In the genomic region with DNA sequence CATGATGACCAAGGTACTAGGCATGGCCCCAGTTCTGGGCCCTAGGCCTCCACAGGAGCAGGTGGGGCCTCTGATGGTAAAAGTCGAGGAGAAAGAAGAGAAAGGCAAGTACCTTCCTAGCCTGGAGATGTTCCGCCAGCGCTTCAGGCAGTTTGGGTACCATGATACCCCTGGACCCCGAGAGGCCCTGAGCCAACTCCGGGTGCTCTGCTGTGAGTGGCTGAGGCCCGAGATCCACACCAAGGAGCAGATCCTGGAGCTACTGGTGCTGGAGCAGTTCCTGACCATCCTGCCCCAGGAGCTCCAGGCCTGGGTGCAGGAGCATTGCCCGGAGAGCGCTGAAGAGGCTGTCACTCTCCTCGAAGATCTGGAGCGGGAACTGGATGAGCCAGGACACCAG, we compare ENCODE assay signal across 14 cellular contexts. TPM values are rescaled to one million over a fixed set of nuclear protein-coding genes. Genes with fewer than 3 reads are reported as not detected.
DNase-seq lines count a peak whose midpoint lies in the region; ATAC-seq and TF ChIP-seq lines count a peak whose summit lies in the region.
"Had no signal": no experiment of that assay in that cellular context is flagged by ENCODE, and none has a peak within 500 bp of the region (broad histone marks: within the 10 kb centered on the region; RNA-seq: fewer than 3 reads in every experiment).

No MANE protein-coding gene starts in this region.

- BruUV-seq in PC-3 (replicated peaks; lab: Mats Ljungman, UMichigan) (TSS peak; percentile 6), mammary epithelial cell (replicated peaks; lab: Mats Ljungman, UMichigan) (TSS peak; percentile 9)

- no peaks in the 10 kb centered on the region for H3K9me3 ChIP-seq in BLaER1
- H3K9me3 ChIP-seq in PC-3 (ENCODE audit: low read length): no peaks in the 10 kb centered on the region
- no peaks in the 10 kb centered on the region for H3K9me3 ChIP-seq in mammary epithelial cell (replicated peaks; ENCODE audit: insufficient read depth, low read length)
- H3K9me3 ChIP-seq in trophoblast cell (ENCODE audit: insufficient read depth, low read depth, low read length): no peaks in the 10 kb centered on the region
- H3K9me3 ChIP-seq: Caco-2 had no signal

- H4K8ac ChIP-seq in trophoblast cell (ENCODE audit: low read depth, low read length): no peak overlapping the region

- H2BK12ac ChIP-seq in trophoblast cell (ENCODE audit: low read length): no peak overlapping the region

- H4K20me1 ChIP-seq in BLaER1: peaks cover 5% of the 10 kb centered on the region; the same call in 1 of the 2 replicates
- no peaks in the 10 kb centered on the region for H4K20me1 ChIP-seq in PC-3 (ENCODE audit: low read length)
- H4K20me1 ChIP-seq in mammary epithelial cell (ENCODE audit: insufficient read depth, low read length): no peaks in the 10 kb centered on the region

- H3K9me2 ChIP-seq in PC-3 (replicated peaks; ENCODE audit: low read length): no peaks in the 10 kb centered on the region

- CTCF ChIA-PET in PC-3 (lab: Charles Lee): no interaction called here
- CTCF ChIA-PET in mammary epithelial cell (lab: Charles Lee; ENCODE audit: low non-redundant PET): no interaction called here

- TF ChIP-seq CTCF in PC-3 (conservative IDR thresholded peaks at IDR 0.05; ENCODE audit: low read depth, low read length): no peak
- TF ChIP-seq CTCF in mammary epithelial cell (conservative IDR thresholded peaks at IDR 0.05 in 1 of 2, IDR thresholded peaks at IDR 0.05 in 1 of 2; ENCODE audit: extremely low read depth in 1 of 2, insufficient read depth in 1 of 2, low read depth in 1 of 2, low read length in 2 of 2): no peak

- intact Hi-C loops in PC-3 (cut with micrococcal nuclease) (no loop called here), mammary epithelial cell (cut with micrococcal nuclease) (no loop called here)

- no peak overlapping the region for H3K4ac ChIP-seq in trophoblast cell (ENCODE audit: low read depth, low read length)

- H3K79me1 ChIP-seq in trophoblast cell (ENCODE audit: low read length): no peaks in the 10 kb centered on the region

- 89% methylated on average over 8 of the region's 10 CpGs for WGBS in mammary epithelial cell (ENCODE audit: low coverage, missing lambda C conversion rate)
- no CpG with 5 or more reads among the region's 10 CpGs for WGBS in trophoblast cell (ENCODE audit: extremely low coverage, insufficient coverage, insufficient read length)

- H3K23ac ChIP-seq in trophoblast cell (ENCODE audit: low read length): no peak overlapping the region

- ATAC-seq in PC-3: no peak
- no peak for ATAC-seq in GM18873 (IDR thresholded peaks at IDR 0.05; ENCODE audit: low FRiP score, unreplicated experiment)
- ATAC-seq: HepG2 had no signal

- H3K27ac ChIP-seq in BLaER1 (no peak overlapping the region), PC-3 (ENCODE audit: low read length) (no peak overlapping the region), mammary epithelial cell (ENCODE audit: insufficient read depth, low read depth, low read length) (no peak overlapping the region), trophoblast cell (ENCODE audit: low read depth, low read length) (no peak overlapping the region)
- H3K27ac ChIP-seq: GM23248 had no signal

- peak overlapping the region; percentile 15 for H4K91ac ChIP-seq in trophoblast cell (ENCODE audit: low read depth, low read length)

- H2BK5ac ChIP-seq in trophoblast cell (ENCODE audit: low read depth, low read length, poor library complexity): no peak overlapping the region

- H2AK5ac ChIP-seq in trophoblast cell (ENCODE audit: low read length): no peak overlapping the region

- H3K36me3 ChIP-seq in BLaER1: peaks cover 55% of the 10 kb centered on the region
- H3K36me3 ChIP-seq in PC-3 (ENCODE audit: low read depth, low read length): no peaks in the 10 kb centered on the region
- peaks cover 13% of the 10 kb centered on the region for H3K36me3 ChIP-seq in mammary epithelial cell (ENCODE audit: insufficient read depth, low read length)
- peaks cover 31 to 45% of the 10 kb centered on the region in 2 experiments for H3K36me3 ChIP-seq in trophoblast cell (ENCODE audit: control insufficient read depth in 1 of 2, insufficient read depth in 2 of 2, low read length in 2 of 2)
- H3K36me3 ChIP-seq in H7 (replicated peaks; ENCODE audit: control insufficient read depth, insufficient read depth, low read length): peaks cover 21% of the 10 kb centered on the region

- H3K27me3 ChIP-seq in BLaER1: no peaks in the 10 kb centered on the region
- H3K27me3 ChIP-seq in PC-3 (ENCODE audit: low read length): no peaks in the 10 kb centered on the region
- H3K27me3 ChIP-seq in mammary epithelial cell (ENCODE audit: insufficient read depth, low read length): no peaks in the 10 kb centered on the region
- H3K27me3 ChIP-seq in trophoblast cell (ENCODE audit: insufficient read depth, low read length): no peaks in the 10 kb centered on the region
- no peaks in the 10 kb centered on the region for H3K27me3 ChIP-seq in H7 (ENCODE audit: control insufficient read depth, insufficient read depth, low read length)

- H2BK120ac ChIP-seq in trophoblast cell (ENCODE audit: insufficient read depth, low read length, poor library complexity): no peak overlapping the region

- H2AFZ ChIP-seq in PC-3 (ENCODE audit: low read length): no peak overlapping the region
- H2AFZ ChIP-seq in mammary epithelial cell (ENCODE audit: low read depth, low read length): no peak overlapping the region
- no peak overlapping the region for H2AFZ ChIP-seq in trophoblast cell (ENCODE audit: insufficient read depth, low read length, poor library complexity)
- H2AFZ ChIP-seq: GM23248 had no signal

- POLR2A ChIA-PET in PC-3 (lab: Charles Lee; ENCODE audit: unreplicated experiment): interaction anchor here (0.5 kb wide), 1 partner anchor 101 kb away, joined by 21 read pairs; no protein-coding TSS in a partner anchor

- in situ Hi-C loops in mammary epithelial cell (cut with MboI; ENCODE audit: low sequenced_read_pairs in 2 of 2): loop anchor here in 1 of 2 donors (10.0 kb wide), 2 partner anchors 62 to 142 kb away; partner anchors contain the start of gene TRIM4

- DNase-seq in PC-3 (no peak), mammary epithelial cell (no peak), trophoblast cell (no peak), NCI-H748 treated with DMSO at 0.1 percent for 48 hours (lab: John Stamatoyannopoulos, UW) (no peak), H7 (no peak)
- DNase-seq: C1 segment of cervical spinal cord; Caco-2; CD4-positive, CD25-positive, alpha-beta regulatory T cell; GM23248; HCEC 1CT; KG1 had no signal

- H3K9ac ChIP-seq in BLaER1 (0 out of 2 replicates have a peak overlapping the region, but pooled peaks have one; percentile 15), PC-3 (ENCODE audit: low read length) (no peak overlapping the region), mammary epithelial cell (ENCODE audit: insufficient read depth, low read length) (no peak overlapping the region), trophoblast cell (ENCODE audit: low read length) (no peak overlapping the region)
- H3K9ac ChIP-seq: GM23248 had no signal

- H3K18ac ChIP-seq in trophoblast cell (ENCODE audit: low read length): no peak overlapping the region

- H3F3A ChIP-seq in PC-3 (ENCODE audit: low read length, unreplicated experiment): no peaks in the 10 kb centered on the region

- H3K79me2 ChIP-seq in PC-3 (ENCODE audit: low read length) (no peaks in the 10 kb centered on the region), mammary epithelial cell (ENCODE audit: insufficient read depth, low read length) (peaks cover 3% of the 10 kb centered on the region), trophoblast cell (ENCODE audit: control insufficient read depth, insufficient read depth, low read length, poor library complexity) (no peaks in the 10 kb centered on the region)

- no peak overlapping the region for H3K14ac ChIP-seq in trophoblast cell (ENCODE audit: low read length)

- dilution Hi-C loops in mammary epithelial cell (cut with HindIII; ENCODE audit: low sequenced_read_pairs): no loop called here

- H3K4me3 ChIP-seq in BLaER1 (no peak overlapping the region), PC-3 (ENCODE audit: low read length) (no peak overlapping the region), mammary epithelial cell (replicated peaks in 1 of 3; ENCODE audit: insufficient read depth in 1 of 3, low read depth in 2 of 3, low read length in 3 of 3) (no peak overlapping the region), trophoblast cell (ENCODE audit: low read depth, low read length) (no peak overlapping the region), H7 (ENCODE audit: insufficient read depth, low read depth, low read length) (no peak overlapping the region)
- H3K4me3 ChIP-seq: GM23248 had no signal

- H3K4me2 ChIP-seq in BLaER1 (no peak overlapping the region), PC-3 (ENCODE audit: low read length) (no peak overlapping the region), mammary epithelial cell (ENCODE audit: insufficient read depth, low read depth, low read length) (no peak overlapping the region), trophoblast cell (ENCODE audit: low read length) (no peak overlapping the region)

- H3K4me1 ChIP-seq in BLaER1: peaks cover 9% of the 10 kb centered on the region
- no peaks in the 10 kb centered on the region for H3K4me1 ChIP-seq in PC-3 (ENCODE audit: insufficient read depth, low read length)
- no peaks in the 10 kb centered on the region for H3K4me1 ChIP-seq in mammary epithelial cell (ENCODE audit: insufficient read depth, low read length)
- no peaks in the 10 kb centered on the region for H3K4me1 ChIP-seq in trophoblast cell (ENCODE audit: control insufficient read depth in 1 of 2, insufficient read depth in 2 of 2, low read length in 2 of 2)
- H3K4me1 ChIP-seq: Caco-2 had no signal

- no peak overlapping the region for H4K12ac ChIP-seq in trophoblast cell (ENCODE audit: low read depth, low read length)

RNA-seq across cellular contexts. Expression of gene ZSCAN21, which starts 7.4 kb away (rescaled TPM):
- total RNA-seq in PC-3 (2014; rRNA removed): 4.7 and 7.3 TPM in 2 replicates
- 10 to 100 TPM; 10.8 to 15.0 TPM for total RNA-seq in mammary epithelial cell
- polyA plus RNA-seq in mammary epithelial cell: 7.9 TPM
- 2.7 TPM for polyA minus RNA-seq in mammary epithelial cell
- polyA plus RNA-seq in trophoblast cell (2013): 12.9 and 13.0 TPM in 2 replicates
- total RNA-seq in H7 (2014; rRNA removed; shearing (Covaris generic)): 27.2 and 32.9 TPM in 2 replicates

RNA-seq across cellular contexts. Expression of gene ZNF3, which starts 24.5 kb away (rescaled TPM):
- 16.5 and 18.0 TPM in 2 replicates for total RNA-seq in PC-3 (2014; rRNA removed)
- 10 to 100 TPM; 22.6 to 28.7 TPM for total RNA-seq in mammary epithelial cell
- 12.4 TPM for polyA plus RNA-seq in mammary epithelial cell
- 14.2 TPM for polyA minus RNA-seq in mammary epithelial cell
- polyA plus RNA-seq in trophoblast cell (2013): 31.8 and 35.0 TPM in 2 replicates
- total RNA-seq in H7 (2014; rRNA removed; shearing (Covaris generic)): 40.8 and 51.0 TPM in 2 replicates

RNA-seq across cellular contexts. Expression of gene COPS6, which starts 31.8 kb away (rescaled TPM):
- 95.7 and 110 TPM in 2 replicates for total RNA-seq in PC-3 (2014; rRNA removed)
- total RNA-seq in mammary epithelial cell: 100 to 1,000 TPM in 1 of 2 donors, 10 to 100 TPM in 1; 32.7 to 106 TPM
- 156 TPM for polyA plus RNA-seq in mammary epithelial cell
- 164 TPM for polyA minus RNA-seq in mammary epithelial cell
- polyA plus RNA-seq in trophoblast cell (2013): 71.8 and 73.0 TPM in 2 replicates
- total RNA-seq in H7 (2014; rRNA removed; shearing (Covaris generic)): 51.8 and 59.6 TPM in 2 replicates

RNA-seq across cellular contexts. Expression of gene ZKSCAN1, which starts 41.6 kb away (rescaled TPM):
- total RNA-seq in PC-3 (2014; rRNA removed) (13.6 and 13.9 TPM in 2 replicates), mammary epithelial cell (10 to 100 TPM; 42.7 to 80.8 TPM)
- 15.2 TPM for polyA plus RNA-seq in mammary epithelial cell
- polyA minus RNA-seq in mammary epithelial cell: 72.0 TPM
- polyA plus RNA-seq in trophoblast cell (2013): 17.3 and 18.4 TPM in 2 replicates
- 9.0 and 17.0 TPM in 2 replicates for total RNA-seq in H7 (2014; rRNA removed; shearing (Covaris generic))

RNA-seq across cellular contexts. Expression of gene MCM7, which starts 44.2 kb away (rescaled TPM):
- total RNA-seq in PC-3 (2014; rRNA removed): 208 and 226 TPM in 2 replicates
- total RNA-seq in mammary epithelial cell: 100 to 1,000 TPM in 1 of 2 donors, 10 to 100 TPM in 1; 16.0 to 114 TPM
- 163 TPM for polyA plus RNA-seq in mammary epithelial cell
- polyA minus RNA-seq in mammary epithelial cell: 137 TPM
- polyA plus RNA-seq in trophoblast cell (2013): 146 and 149 TPM in 2 replicates
- 363 and 383 TPM in 2 replicates for total RNA-seq in H7 (2014; rRNA removed; shearing (Covaris generic))
